Comparison of ENCODE assay signal across 35 cellular contexts in genomic region chr15:96138985-96139384, GRCh38.
"Had no signal": no experiment of that assay in that cellular context is flagged by ENCODE, and none has a peak within 500 bp of the region (broad histone marks: within the 10 kb centered on the region; RNA-seq: fewer than 3 reads in every experiment).

No MANE protein-coding gene starts in this region.

- H3K4me3 ChIP-seq: MG63 had no signal

- H3K27me3 ChIP-seq: MG63 had no signal

- H3K9ac ChIP-seq: KMS-11 had no signal

- DNase-seq: Karpas-422, Kasumi-1, KG1, MG63, MM.1S, MV-4-11, NCI-H1048, NCI-H1092, NCI-H1092 treated with DMSO at 0.1 percent for 48 hours, NCI-H1105, NCI-H1105 treated with DMSO at 0.1 percent for 48 hours, NCI-H1417, NCI-H1417 treated with DMSO at 0.1 percent for 48 hours, NCI-H1436, NCI-H1436 treated with DMSO at 0.1 percent for 48 hours, NCI-H146, NCI-H1694, NCI-H1694 treated with DMSO at 0.1 percent for 48 hours, NCI-H187, NCI-H187 treated with DMSO at 0.1 percent for 48 hours, NCI-H1930, NCI-H2029, NCI-H2029 treated with DMSO at 0.1 percent for 48 hours, NCI-H2081, NCI-H2081 treated with DMSO at 0.1 percent for 48 hours, NCI-H2107, NCI-H2171, NCI-H2171 treated with DMSO at 0.1 percent for 48 hours, NCI-H2227 treated with DMSO at 0.1 percent for 48 hours, NCI-H226, NCI-H345, NCI-H446, NCI-H446 treated with DMSO at 0.1 percent for 48 hours, NCI-H510A had no signal

- H3K36me3 ChIP-seq: MG63 had no signal

- H3K4me2 ChIP-seq: KMS-11 had no signal

- H3K27ac ChIP-seq: KMS-11 had no signal
